8 cellular contexts compared by ENCODE assay signal in the genomic region with DNA sequence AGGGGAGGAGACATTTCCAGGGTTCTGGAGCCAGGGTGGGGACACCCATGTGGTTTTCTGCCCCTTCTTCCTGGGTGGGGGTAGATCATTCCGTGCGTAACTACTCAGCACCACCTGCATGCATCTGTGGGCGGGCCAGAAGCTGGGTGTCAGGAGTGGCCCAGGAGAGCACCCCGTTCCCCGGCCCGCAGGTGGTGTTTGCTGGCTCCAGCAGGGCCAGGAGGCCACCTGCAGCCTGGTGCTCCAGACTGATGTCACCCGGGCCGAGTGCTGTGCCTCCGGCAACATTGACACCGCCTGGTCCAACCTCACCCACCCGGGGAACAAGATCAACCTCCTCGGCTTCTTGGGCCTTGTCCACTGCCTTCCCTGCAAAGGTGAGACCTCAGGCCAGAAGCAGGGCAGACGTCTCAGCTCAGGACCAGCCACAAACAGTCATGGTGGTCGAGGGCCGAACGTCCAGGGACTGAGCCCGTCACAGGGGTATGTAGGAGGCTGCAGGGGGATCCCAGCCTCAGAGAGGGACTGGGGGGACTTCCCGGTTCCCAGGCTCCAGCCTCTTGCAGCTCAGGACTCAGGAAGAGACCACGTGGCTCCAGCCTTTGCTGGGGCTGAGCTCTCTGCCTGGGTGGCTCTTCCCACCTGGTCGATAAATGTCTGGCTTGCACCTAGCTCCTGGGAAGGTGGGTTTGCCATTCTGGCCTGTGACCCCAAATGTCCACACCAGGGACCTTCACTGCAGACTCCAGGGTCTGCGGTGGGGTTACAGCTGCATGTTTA. TPM values are rescaled to one million over a fixed set of nuclear protein-coding genes. Genes with fewer than 3 reads are reported as not detected.
DNase-seq lines count a peak whose midpoint lies in the region; ATAC-seq, FAIRE-seq and TF ChIP-seq lines count a peak whose summit lies in the region.

No MANE protein-coding gene starts in this region.

- intact Hi-C loops in ovary (cut with DNase I) = loop anchor here in 2 of 4 donors (5.0 to 10.0 kb wide), 2 partner anchors 45 to 257 kb away; no protein-coding TSS in a partner anchor

- H3K4me3 ChIP-seq in duodenal mucosa (ENCODE audit: low read depth in 1 of 2, low read length in 2 of 2) = no peak overlapping the region
- H3K4me3 ChIP-seq in ovary = peak overlapping the region; percentile 43
- no peak overlapping the region for H3K4me3 ChIP-seq in neural progenitor cell

- H4K20me1 ChIP-seq in neural progenitor cell (ENCODE audit: low read depth) = peaks cover 26% of the 10 kb centered on the region

- TF ChIP-seq EP300 in ovary (IDR thresholded peaks at IDR 0.05) = no peak

- H3K4me1 Mint-ChIP-seq in neural progenitor cell = peaks cover 9% of the 10 kb centered on the region

- no peak overlapping the region for H2AFZ ChIP-seq in neural progenitor cell (replicated peaks)

- H3F3A ChIP-seq in neural progenitor cell (ENCODE audit: low read depth) = peaks cover 27% of the 10 kb centered on the region

- H3K27me3 Mint-ChIP-seq in neural progenitor cell (ENCODE audit: insufficient read depth, low read depth) = peaks cover 14% of the 10 kb centered on the region

- no peaks in the 10 kb centered on the region for H3K9me3 Mint-ChIP-seq in neural progenitor cell

- no peak for TF ChIP-seq POLR2A in ovary (IDR thresholded peaks at IDR 0.05)

- FAIRE-seq in HTR-8/SVneo (lab: Jason Lieb, UNC) = no peak

- peak; percentile 89 for DNase-seq in COLO668 (lab: John Stamatoyannopoulos, UW; ENCODE audit: unreplicated experiment)
- peak; percentile 50 for DNase-seq in M059J (ENCODE audit: low read depth)
- peak in 2 of 5 donors; percentile 55 to 63 for DNase-seq in ovary
- no peak for DNase-seq in neural progenitor cell (ENCODE audit: low spot score)
- no peak for DNase-seq in islet precursor cell
- no peak for DNase-seq in HTR-8/SVneo (ENCODE audit: insufficient read length, low spot score)

- H3K79me2 ChIP-seq in neural progenitor cell (ENCODE audit: low read depth) = no peaks in the 10 kb centered on the region

- no peak overlapping the region for H3K4me3 Mint-ChIP-seq in neural progenitor cell

- H3K27me3 ChIP-seq in duodenal mucosa (ENCODE audit: control insufficient read depth in 1 of 2, insufficient read depth in 2 of 2, low read length in 2 of 2) = peaks cover 24 to 26% of the 10 kb centered on the region in 2 donors
- no peaks in the 10 kb centered on the region for H3K27me3 ChIP-seq in ovary
- peaks cover 46% of the 10 kb centered on the region for H3K27me3 ChIP-seq in neural progenitor cell

- H3K36me3 ChIP-seq in duodenal mucosa (ENCODE audit: control insufficient read depth in 1 of 2, insufficient read depth in 2 of 2, low read length in 2 of 2) (no peaks in the 10 kb centered on the region), ovary (no peaks in the 10 kb centered on the region), neural progenitor cell (no peaks in the 10 kb centered on the region)

- H3K4me1 ChIP-seq in duodenal mucosa (ENCODE audit: control insufficient read depth in 1 of 2, insufficient read depth in 2 of 2, low read length in 2 of 2) (peaks cover 6 to 18% of the 10 kb centered on the region in 2 donors), ovary (ENCODE audit: insufficient read depth) (peaks cover 22% of the 10 kb centered on the region), neural progenitor cell (peaks cover 7% of the 10 kb centered on the region)

- H3K9ac ChIP-seq in duodenal mucosa (ENCODE audit: low read depth in 1 of 2, low read length in 2 of 2) = peak overlapping the region; percentile 6 to 19
- H3K9ac ChIP-seq in neural progenitor cell = no peak overlapping the region

- 37 to 42% (median 37%) methylated on average over 20 to 21 of the region's 21 CpGs for WGBS in ovary, 3 donors

- no peak for TF ChIP-seq CTCF in ovary (IDR thresholded peaks at IDR 0.05)
- TF ChIP-seq CTCF in neural progenitor cell (IDR thresholded peaks at IDR 0.05) = no peak

- H3K27ac Mint-ChIP-seq in neural progenitor cell = no peak overlapping the region

- H3K4me2 ChIP-seq in neural progenitor cell = no peak overlapping the region

- no peak for ATAC-seq in GM19351 (IDR thresholded peaks at IDR 0.05; ENCODE audit: unreplicated experiment)

- H3K9me3 ChIP-seq in duodenal mucosa (ENCODE audit: control insufficient read depth in 1 of 2, low read length in 2 of 2) (no peaks in the 10 kb centered on the region), ovary (no peaks in the 10 kb centered on the region), neural progenitor cell (ENCODE audit: low read depth) (no peaks in the 10 kb centered on the region)

- H3K27ac ChIP-seq in duodenal mucosa (ENCODE audit: low read depth, low read length) = no peak overlapping the region
- H3K27ac ChIP-seq in ovary = peak overlapping the region; percentile 70 to 74
- no peak overlapping the region for H3K27ac ChIP-seq in neural progenitor cell

- H3K36me3 Mint-ChIP-seq in neural progenitor cell = no peaks in the 10 kb centered on the region

RNA-seq across cellular contexts. Expression of a gene that starts 1.6 kb away (rescaled TPM):
- 29.7 and 59.0 TPM in 2 replicates for total RNA-seq in M059J (2014; rRNA removed; shearing (Covaris generic))
- total RNA-seq in ovary (100 to 1,000 TPM in 1 of 7 donors, 10 to 100 TPM in 6; 21.3 to 141 (median 45.7) TPM), neural progenitor cell (ENCODE audit: low replicate concordance) (2.4 and 21.9 TPM in 2 replicates)
- polyA plus RNA-seq in ovary = 10 to 100 TPM; 16.9 to 22.6 TPM

RNA-seq across cellular contexts. Expression of a gene that starts 14.8 kb away (rescaled TPM):
- total RNA-seq in M059J (2014; rRNA removed; shearing (Covaris generic)) = 33.6 and 53.8 TPM in 2 replicates
- total RNA-seq in ovary (10 to 100 TPM; 26.6 to 52.2 (median 34.5) TPM), neural progenitor cell (ENCODE audit: low replicate concordance) (9.7 and 50.9 TPM in 2 replicates)
- 10 to 100 TPM in 1 of 2 donors, 1 to 10 TPM in 1; 1.5 to 29.4 TPM for polyA plus RNA-seq in ovary

RNA-seq across cellular contexts. Expression of a gene that starts 17.5 kb away (rescaled TPM):
- total RNA-seq in M059J (2014; rRNA removed; shearing (Covaris generic)) = not detected in 2 replicates
- total RNA-seq in ovary = under 1 TPM in 1 of 7 donors, not detected in 6; 0.33 TPM
- polyA plus RNA-seq in ovary = under 1 TPM in 1 of 2 donors, not detected in 1; 0.07 TPM
- not detected in 2 replicates for total RNA-seq in neural progenitor cell (ENCODE audit: low replicate concordance)

RNA-seq across cellular contexts. Expression of a gene that starts 30.9 kb away (rescaled TPM):
- total RNA-seq in M059J (2014; rRNA removed; shearing (Covaris generic)) = 0.07 and 1.4 TPM in 2 replicates
- total RNA-seq in ovary (100 to 1,000 TPM in 5 of 7 donors, 10 to 100 TPM in 2; 36.1 to 169 (median 126) TPM), neural progenitor cell (ENCODE audit: low replicate concordance) (13.9 and 40.7 TPM in 2 replicates)
- 10 to 100 TPM in 1 of 2 donors, 1 to 10 TPM in 1; 2.9 to 66.9 TPM for polyA plus RNA-seq in ovary

RNA-seq across cellular contexts. Expression of a gene that starts 38.1 kb away (rescaled TPM):
- total RNA-seq in M059J (2014; rRNA removed; shearing (Covaris generic)) = not detected in 2 replicates
- 1 to 10 TPM in 6 of 7 donors, under 1 TPM in 1; 0.23 to 4.4 (median 2.2) TPM for total RNA-seq in ovary
- polyA plus RNA-seq in ovary = 1 to 10 TPM in 1 of 2 donors, not detected in 1; 4.2 TPM
- 0.37 TPM in 1 of 2 replicates, not detected in the other for total RNA-seq in neural progenitor cell (ENCODE audit: low replicate concordance)

Comparison
In these comparisons a context has a peak if more than half of its experiments do, and no peak if none do; other contexts are left out.
1. DNase-seq: peak in COLO668 (single experiment) and M059J (single experiment); none in neural progenitor cell (single experiment), islet precursor cell (single experiment) and HTR-8/SVneo (single experiment).
2. H3K27ac ChIP-seq: peak in ovary (2 of 2); none in duodenal mucosa (single experiment) and neural progenitor cell (single experiment).